In genomic region chr11:118938491-118939411, GRCh38 we compare ENCODE assay signal across 1 cellular context.
A peak's percentile ranks its signal among the peaks of the same experiment; 100 is the strongest.
TF ChIP-seq lines count a peak whose summit lies in the region.

No MANE protein-coding gene starts in this region.

TF ChIP-seq in SK-N-SH, 30 proteins besides CTCF, POLR2A, EP300 and RAD21:
- TF ChIP-seq FOSL2 (IDR thresholded peaks at IDR 0.05; ENCODE audit: borderline replicate concordance, low read depth), result peak; percentile 67
- TF ChIP-seq, protein P1, sequence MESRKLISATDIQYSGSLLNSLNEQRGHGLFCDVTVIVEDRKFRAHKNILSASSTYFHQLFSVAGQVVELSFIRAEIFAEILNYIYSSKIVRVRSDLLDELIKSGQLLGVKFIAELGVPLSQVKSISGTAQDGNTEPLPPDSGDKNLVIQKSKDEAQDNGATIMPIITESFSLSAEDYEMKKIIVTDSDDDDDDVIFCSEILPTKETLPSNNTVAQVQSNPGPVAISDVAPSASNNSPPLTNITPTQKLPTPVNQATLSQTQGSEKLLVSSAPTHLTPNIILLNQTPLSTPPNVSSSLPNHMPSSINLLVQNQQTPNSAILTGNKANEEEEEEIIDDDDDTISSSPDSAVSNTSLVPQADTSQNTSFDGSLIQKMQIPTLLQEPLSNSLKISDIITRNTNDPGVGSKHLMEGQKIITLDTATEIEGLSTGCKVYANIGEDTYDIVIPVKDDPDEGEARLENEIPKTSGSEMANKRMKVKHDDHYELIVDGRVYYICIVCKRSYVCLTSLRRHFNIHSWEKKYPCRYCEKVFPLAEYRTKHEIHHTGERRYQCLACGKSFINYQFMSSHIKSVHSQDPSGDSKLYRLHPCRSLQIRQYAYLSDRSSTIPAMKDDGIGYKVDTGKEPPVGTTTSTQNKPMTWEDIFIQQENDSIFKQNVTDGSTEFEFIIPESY (IDR thresholded peaks at IDR 0.05; ENCODE audit: borderline replicate concordance, low read depth), result no peak
- peak; percentile 25; the same call in 1 of the 2 replicates for TF ChIP-seq JUND (IDR thresholded peaks at IDR 0.05)
- TF ChIP-seq TCF12 (IDR thresholded peaks at IDR 0.05), result peak; percentile 25; the same call in 1 of the 2 replicates
- peak; percentile 48 for TF ChIP-seq NFIC (IDR thresholded peaks at IDR 0.05; ENCODE audit: borderline replicate concordance)
